In the genomic region with DNA sequence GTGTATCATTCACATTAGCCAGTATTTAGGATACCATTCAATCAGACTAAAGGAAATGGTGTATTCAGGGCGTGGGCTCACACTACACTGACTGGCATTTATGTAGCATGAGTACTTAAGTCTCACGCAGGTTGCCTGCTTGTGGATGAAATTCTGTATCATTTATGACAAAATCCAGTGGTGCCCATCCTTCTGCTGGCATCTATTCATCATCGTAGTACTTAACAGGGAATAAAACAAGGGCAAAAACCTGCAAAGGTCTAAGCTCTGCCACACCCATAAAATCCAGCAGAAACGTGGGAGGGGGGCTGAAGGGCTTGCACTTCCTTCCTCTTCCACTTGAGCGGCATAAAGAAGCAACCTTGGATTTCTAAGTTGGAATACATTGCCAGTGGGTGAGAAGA, we compare ENCODE assay signal across 29 cellular contexts. TPM values are rescaled to one million over a fixed set of nuclear protein-coding genes. Genes with fewer than 3 reads are reported as not detected.
DNase-seq lines count a peak whose midpoint lies in the region; TF ChIP-seq lines count a peak whose summit lies in the region.
"Had no signal": no experiment of that assay in that cellular context is flagged by ENCODE, and none has a peak within 500 bp of the region (broad histone marks: within the 10 kb centered on the region; RNA-seq: fewer than 3 reads in every experiment).

No MANE protein-coding gene starts in this region.

- no TSS peak for BruUV-seq in A673 (replicated peaks; lab: Mats Ljungman, UMichigan)

- POLR2A ChIA-PET in A673 (lab: Charles Lee; ENCODE audit: low non-redundant PET) = no interaction called here

- H3K4me1 ChIP-seq in A673 (ENCODE audit: insufficient read depth, low read length, poor library complexity, severe bottlenecking) = peaks cover 39% of the 10 kb centered on the region
- peaks cover 0 to 6% (median 0%) of the 10 kb centered on the region in 4 donors for H3K4me1 ChIP-seq in Peyer's patch
- H3K4me1 ChIP-seq in mesenchymal stem cell (ENCODE audit: control insufficient read depth, insufficient read depth, low read depth, low read length) = no peaks in the 10 kb centered on the region
- H3K4me1 ChIP-seq: BLaER1, Caco-2 had no signal

- no peak overlapping the region for H2AK5ac ChIP-seq in mesenchymal stem cell (ENCODE audit: low read length, severe bottlenecking)

- H3K27me3 Mint-ChIP-seq in glutamatergic neuron (ENCODE audit: unreplicated experiment) (peaks cover 21% of the 10 kb centered on the region), progenitor cell of endocrine pancreas (peaks cover 54% of the 10 kb centered on the region)

- 70% methylated on average over 3 of the region's 5 CpGs for WGBS in mesenchymal stem cell

- H3K9me3 ChIP-seq in A673 (ENCODE audit: low read depth, low read length, poor library complexity, severe bottlenecking) (no peaks in the 10 kb centered on the region), Peyer's patch (no peaks in the 10 kb centered on the region), mesenchymal stem cell (ENCODE audit: control insufficient read depth, low read length) (no peaks in the 10 kb centered on the region)
- H3K9me3 ChIP-seq: BLaER1, Caco-2, sigmoid colon had no signal

- H3K4me3 Mint-ChIP-seq in glutamatergic neuron (ENCODE audit: unreplicated experiment) (no peak overlapping the region), progenitor cell of endocrine pancreas (ENCODE audit: low read depth) (no peak overlapping the region)
- H3K4me3 Mint-ChIP-seq: activated T-cell treated with anti-CD3 and anti-CD28 coated beads, Interleukin-2, amount 50 U/mL, for 24 hours; natural killer cell had no signal

- H3K9me3 Mint-ChIP-seq in glutamatergic neuron (ENCODE audit: unreplicated experiment) (peaks cover 29% of the 10 kb centered on the region), progenitor cell of endocrine pancreas (ENCODE audit: low read depth) (no peaks in the 10 kb centered on the region)
- H3K9me3 Mint-ChIP-seq: activated T-cell treated with anti-CD3 and anti-CD28 coated beads, Interleukin-2, amount 50 U/mL, for 24 hours; natural killer cell had no signal

- no peak overlapping the region for H4K8ac ChIP-seq in mesenchymal stem cell (ENCODE audit: low read length)

- H3K27ac Mint-ChIP-seq in glutamatergic neuron (ENCODE audit: unreplicated experiment) (peak overlapping the region; percentile 99), progenitor cell of endocrine pancreas (no peak overlapping the region)
- H3K27ac Mint-ChIP-seq: activated T-cell treated with anti-CD3 and anti-CD28 coated beads, Interleukin-2, amount 50 U/mL, for 24 hours; natural killer cell had no signal

- DNase-seq in A673 (ENCODE audit: low spot score) = peak; percentile 60
- DNase-seq in NCI-H82 treated with DMSO at 0.1 percent for 48 hours (lab: John Stamatoyannopoulos, UW; ENCODE audit: unreplicated experiment) = peak; percentile 24
- DNase-seq in glutamatergic neuron = peak; percentile 55
- DNase-seq in activated CD4-positive, CD25-positive, alpha-beta regulatory T cell (lab: John Stamatoyannopoulos, UW) = no peak
- DNase-seq in progenitor cell of endocrine pancreas (ENCODE audit: low spot score, unreplicated experiment) = no peak
- DNase-seq in Peyer's patch = no peak
- DNase-seq in mesenchymal stem cell = no peak
- DNase-seq: ACHN; activated CD4-positive, alpha-beta T cell treated with anti-CD3 and anti-CD28 coated beads for 4 hours; activated CD8-positive, alpha-beta memory T cell treated with anti-CD3 and anti-CD28 coated beads for 24 hours; activated naive CD4-positive, alpha-beta T cell; activated T-cell treated with anti-CD3 and anti-CD28 coated beads, Interleukin-2, amount 50 U/mL, for 24 hours; brain microvascular endothelial cell; Caco-2; effector CD8-positive, alpha-beta T cell; foreskin melanocyte; HCEC 1CT; hippocampal formation; IMR-90; left ventricle myocardium superior; natural killer cell; PC-3; posterior cingulate gyrus; Right ventricle myocardium superior; sigmoid colon; stimulated activated naive CD8-positive, alpha-beta T cell treated with anti-CD3 and anti-CD28 coated beads, Interleukin-15, Interleukin-2, amounts not matched to agents 100 U/mL and 50 U/mL, for 24 hours had no signal

- H3K18ac ChIP-seq in mesenchymal stem cell (ENCODE audit: low read depth in 1 of 2, low read length in 2 of 2) = no peak overlapping the region

- 0 out of 2 replicates have a peak, but pooled peaks have one; percentile 25 for TF ChIP-seq CTCF in A673 (conservative IDR thresholded peaks at IDR 0.05; ENCODE audit: low read depth, low read length)
- 0 out of 2 replicates have a peak, but pooled peaks have one; percentile 2 for TF ChIP-seq CTCF in GM12875 (IDR thresholded peaks at IDR 0.05; ENCODE audit: borderline replicate concordance, insufficient read depth, low read depth, low read length)
- TF ChIP-seq CTCF in glutamatergic neuron (IDR thresholded peaks at IDR 0.05; ENCODE audit: partially characterized antibody, unreplicated experiment) = peak; percentile 43
- TF ChIP-seq CTCF in progenitor cell of endocrine pancreas (IDR thresholded peaks at IDR 0.05; ENCODE audit: unreplicated experiment) = no peak
- TF ChIP-seq CTCF in Peyer's patch (IDR thresholded peaks at IDR 0.05) = no peak

- H3K14ac ChIP-seq in mesenchymal stem cell (ENCODE audit: low read length in 2 of 2) = no peak overlapping the region

- H3K4me3 ChIP-seq in A673 (ENCODE audit: low read depth, low read length, poor library complexity, severe bottlenecking) = no peak overlapping the region
- no peak overlapping the region for H3K4me3 ChIP-seq in GM12875 (ENCODE audit: low read depth, low read length)
- H3K4me3 ChIP-seq in Peyer's patch = no peak overlapping the region
- no peak overlapping the region for H3K4me3 ChIP-seq in mesenchymal stem cell (ENCODE audit: insufficient read depth in 1 of 2, low read depth in 1 of 2, low read length in 2 of 2)
- H3K4me3 ChIP-seq: BLaER1, sigmoid colon had no signal

- no peaks in the 10 kb centered on the region for H3K36me3 Mint-ChIP-seq in glutamatergic neuron (ENCODE audit: unreplicated experiment)
- no peaks in the 10 kb centered on the region for H3K36me3 Mint-ChIP-seq in progenitor cell of endocrine pancreas (ENCODE audit: insufficient read depth)
- H3K36me3 Mint-ChIP-seq: natural killer cell had no signal

- no peaks in the 10 kb centered on the region for H3K79me1 ChIP-seq in mesenchymal stem cell (replicated peaks; ENCODE audit: low read length, poor library complexity, severe bottlenecking)

- no peak overlapping the region for H2BK15ac ChIP-seq in mesenchymal stem cell (ENCODE audit: low read depth, poor library complexity, severe bottlenecking)

- no peak overlapping the region for H3K9ac ChIP-seq in mesenchymal stem cell (ENCODE audit: low read length)
- H3K9ac ChIP-seq: BLaER1 had no signal

- intact Hi-C loops in A673 (cut with micrococcal nuclease; ENCODE audit: unreplicated experiment) = no loop called here

- H3K4me1 Mint-ChIP-seq in glutamatergic neuron (ENCODE audit: low read depth, unreplicated experiment) = peaks cover 16% of the 10 kb centered on the region
- peaks cover 8% of the 10 kb centered on the region for H3K4me1 Mint-ChIP-seq in progenitor cell of endocrine pancreas (ENCODE audit: low read depth)

- H2AFZ ChIP-seq in mesenchymal stem cell (ENCODE audit: low read depth, low read length) = no peak overlapping the region

- H3K27ac ChIP-seq in A673 (ENCODE audit: low read depth, low read length, poor library complexity, severe bottlenecking) (no peak overlapping the region), Peyer's patch (no peak overlapping the region), mesenchymal stem cell (ENCODE audit: low read length, poor library complexity, severe bottlenecking) (no peak overlapping the region)
- H3K27ac ChIP-seq: BLaER1, brain microvascular endothelial cell, sigmoid colon had no signal

- CTCF ChIA-PET in A673 (lab: Charles Lee) = no interaction called here

- no peak overlapping the region for H3K23ac ChIP-seq in mesenchymal stem cell (ENCODE audit: low read length in 2 of 2)

- H4K91ac ChIP-seq in mesenchymal stem cell (ENCODE audit: low read length) = no peak overlapping the region

- no peak overlapping the region for H2BK120ac ChIP-seq in mesenchymal stem cell (ENCODE audit: low read depth, low read length)

- H3K27me3 ChIP-seq in A673 (replicated peaks; ENCODE audit: insufficient read depth, low read depth, low read length, poor library complexity) (no peaks in the 10 kb centered on the region), Peyer's patch (no peaks in the 10 kb centered on the region), mesenchymal stem cell (ENCODE audit: control insufficient read depth in 1 of 2, insufficient read depth in 1 of 2, low read length in 2 of 2) (peaks cover 14 to 58% of the 10 kb centered on the region in 2 experiments)
- H3K27me3 ChIP-seq: BLaER1, brain microvascular endothelial cell had no signal

- no peak overlapping the region for H2BK5ac ChIP-seq in mesenchymal stem cell (ENCODE audit: low read depth, low read length, poor library complexity, severe bottlenecking)

- no peak overlapping the region for H3K4me2 ChIP-seq in mesenchymal stem cell (ENCODE audit: low read length, poor library complexity, severe bottlenecking)
- H3K4me2 ChIP-seq: BLaER1 had no signal

- no peak for TF ChIP-seq POLR2A in Peyer's patch (IDR thresholded peaks at IDR 0.05)

- no peak overlapping the region for H2BK12ac ChIP-seq in mesenchymal stem cell (ENCODE audit: low read length in 2 of 2)

- no peak overlapping the region for H3K4ac ChIP-seq in mesenchymal stem cell (ENCODE audit: low read depth in 1 of 2, low read length in 2 of 2)

- H3K36me3 ChIP-seq in A673 (ENCODE audit: insufficient read depth, low read length, poor library complexity, severe bottlenecking) (no peaks in the 10 kb centered on the region), Peyer's patch (no peaks in the 10 kb centered on the region), mesenchymal stem cell (ENCODE audit: control insufficient read depth in 1 of 2, insufficient read depth in 2 of 2, low read depth in 1 of 2, low read length in 2 of 2) (no peaks in the 10 kb centered on the region)
- H3K36me3 ChIP-seq: BLaER1, brain microvascular endothelial cell, sigmoid colon had no signal

RNA-seq across cellular contexts. Expression of a gene that starts 2.7 kb away (rescaled TPM):
- total RNA-seq in A673 (2021) = 31.6 and 42.0 TPM in 2 replicates
- total RNA-seq in glutamatergic neuron (ENCODE audit: unreplicated experiment) = 684 TPM
- 9.6 and 11.7 TPM in 2 replicates for total RNA-seq in progenitor cell of endocrine pancreas
- total RNA-seq in Peyer's patch = 1 to 10 TPM in 2 of 4 donors, not detected in 2; 1.5 to 1.9 TPM
- polyA plus RNA-seq in mesenchymal stem cell (2013, experiment 1 of 2) = 0.54 TPM
- polyA plus RNA-seq in mesenchymal stem cell (2013, experiment 2 of 2) = 0.52 TPM
- total RNA-seq: Caco-2; PC-3; T-helper 1 cell treated with Interleukin-12 subunit alpha and Interleukin-12 subunit beta and Interleukin-4 antibody, amounts not matched to agents 30 ng/mL and 1 ng/mL, for 36 hours had no signal

Comparison
In these comparisons a context has a peak if more than half of its experiments do, and no peak if none do; other contexts are left out.
1. DNase-seq: peak in A673 (single experiment), NCI-H82 treated with DMSO at 0.1 percent for 48 hours (single experiment) and glutamatergic neuron (single experiment); none in activated CD4-positive, CD25-positive, alpha-beta regulatory T cell (0 of 4), progenitor cell of endocrine pancreas (single experiment), Peyer's patch (0 of 3) and mesenchymal stem cell (single experiment).
2. CTCF ChIP-seq: peak in A673 (single experiment), GM12875 (single experiment) and glutamatergic neuron (single experiment); none in progenitor cell of endocrine pancreas (single experiment) and Peyer's patch (0 of 6).
3. RNA of a gene that starts 2.7 kb away (total RNA-seq): 684 TPM in glutamatergic neuron (single experiment); 31.6 to 42.0 TPM in A673, 9.6 to 11.7 TPM in progenitor cell of endocrine pancreas and 1.5 to 1.9 TPM in Peyer's patch; every median in the first group is over 10 times any median in the second.